Comparison of ENCODE assay signal across 22 cellular contexts in the genomic region with DNA sequence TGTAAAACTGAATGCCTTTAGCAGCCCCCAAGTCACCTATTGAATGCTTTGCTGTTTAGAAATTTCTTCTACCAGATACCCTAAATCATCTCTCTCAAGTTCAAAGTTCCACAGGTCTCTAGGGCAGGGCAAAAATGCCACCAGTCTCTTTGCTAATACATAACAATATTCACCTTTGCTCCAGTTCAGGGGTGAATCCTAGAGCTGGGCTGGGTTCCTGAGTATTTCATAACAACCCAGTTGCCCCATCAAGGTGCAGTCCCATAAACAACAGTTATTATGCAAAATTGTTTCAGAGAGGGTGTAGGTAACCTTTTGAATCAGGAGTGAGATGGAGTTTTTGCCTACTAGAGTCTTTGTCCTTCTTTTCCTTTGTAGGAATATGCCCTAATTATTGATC.
"Had no signal": no experiment of that assay in that cellular context is flagged by ENCODE, and none has a peak within 500 bp of the region (broad histone marks: within the 10 kb centered on the region; RNA-seq: fewer than 3 reads in every experiment).

No MANE protein-coding gene starts in this region.

- DNase-seq: cortex of kidney; dorsolateral prefrontal cortex; effector memory CD4-positive, alpha-beta T cell; esophagus squamous epithelium; foreskin fibroblast; glutamatergic neuron; islet precursor cell; left ventricle myocardium inferior; mesendoderm; naive thymus-derived CD4-positive, alpha-beta T cell; nephron progenitor cell; posterior cingulate gyrus; right cardiac atrium; stimulated activated CD4-positive, alpha-beta T cell treated with anti-CD3 and anti-CD28 coated beads, Interleukin-4, amount 100 ng/mL, for 1 hour; stimulated activated CD8-positive, alpha-beta memory T cell treated with anti-CD3 and anti-CD28 coated beads, Interleukin-4, amount 100 ng/mL, for 48 hours; stimulated activated naive CD8-positive, alpha-beta T cell treated with anti-CD3 and anti-CD28 coated beads, Interleukin-15, Interleukin-2, amounts not matched to agents 100 U/mL and 50 U/mL, for 24 hours had no signal

- FAIRE-seq: endometrium had no signal

- H3K4me1 ChIP-seq: gastroesophageal sphincter, left ventricle myocardium inferior, tibial nerve had no signal

- H3K4me3 ChIP-seq: dorsolateral prefrontal cortex, esophagus squamous epithelium, gastroesophageal sphincter, left ventricle myocardium inferior, lung, tibial nerve had no signal

- H3K27me3 ChIP-seq: dorsolateral prefrontal cortex, esophagus squamous epithelium, gastroesophageal sphincter, tibial nerve had no signal

- H3K36me3 ChIP-seq: left ventricle myocardium inferior had no signal

- ATAC-seq: gastroesophageal sphincter; naive thymus-derived CD4-positive, alpha-beta T cell; right cardiac atrium; stimulated activated effector memory CD8-positive, alpha-beta T cell treated with anti-CD3 and anti-CD28 coated beads, Interleukin-12 subunit alpha, Interleukin-12 subunit beta, amount 100 ng/mL, for 72 hours; stimulated activated naive CD8-positive, alpha-beta T cell treated with anti-CD3 and anti-CD28 coated beads, Interleukin-15, Interleukin-2, amounts not matched to agents 100 U/mL and 50 U/mL, for 24 hours had no signal

- H3K9me3 ChIP-seq: esophagus squamous epithelium, gastroesophageal sphincter, left ventricle myocardium inferior, tibial nerve had no signal

- H3K27ac ChIP-seq: dorsolateral prefrontal cortex, epithelial cell of prostate, esophagus squamous epithelium, gastroesophageal sphincter, left ventricle myocardium inferior, tibial nerve had no signal
